20 cellular contexts compared by ENCODE assay signal in the genomic region with DNA sequence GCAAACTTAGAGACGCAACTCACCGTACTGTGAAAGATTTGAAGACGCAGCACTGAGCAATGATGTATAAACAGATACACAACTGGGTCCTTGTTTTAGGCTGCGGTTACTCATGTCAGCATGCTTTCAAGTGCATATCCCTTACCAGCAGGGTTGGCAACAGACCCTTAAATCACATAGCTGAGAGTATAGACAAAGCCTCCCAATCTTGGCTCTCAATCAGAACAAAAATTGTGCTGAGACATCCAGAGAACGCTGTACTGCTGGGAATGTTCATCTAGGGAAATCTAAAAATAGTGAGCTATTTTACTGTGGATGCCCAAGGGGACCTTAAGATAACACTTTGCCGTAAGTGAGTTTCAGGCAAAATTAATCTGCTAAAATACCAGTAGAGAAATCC.
DNase-seq lines count a peak whose midpoint lies in the region; ATAC-seq and TF ChIP-seq lines count a peak whose summit lies in the region.
"Had no signal": no experiment of that assay in that cellular context is flagged by ENCODE, and none has a peak within 500 bp of the region (broad histone marks: within the 10 kb centered on the region; RNA-seq: fewer than 3 reads in every experiment).

No MANE protein-coding gene starts in this region.

- H3K4me3 ChIP-seq in MG63 (no peak overlapping the region), ascending aorta (peak overlapping the region in 1 of 2 donors; percentile 47), esophagus muscularis mucosa (no peak overlapping the region)
- H3K4me3 ChIP-seq: Peyer's patch had no signal

- TF ChIP-seq POLR2A in esophagus muscularis mucosa (IDR thresholded peaks at IDR 0.05; ENCODE audit: low read depth), result no peak

- peaks cover 0 to 12% of the 10 kb centered on the region in 2 donors for H3K4me1 ChIP-seq in ascending aorta
- H3K4me1 ChIP-seq in esophagus muscularis mucosa, result peaks cover 0 to 6% (median 0%) of the 10 kb centered on the region in 4 donors
- H3K4me1 ChIP-seq: Peyer's patch had no signal

- no peak for TF ChIP-seq CTCF in ascending aorta (IDR thresholded peaks at IDR 0.05)
- no peak for TF ChIP-seq CTCF in esophagus muscularis mucosa (IDR thresholded peaks at IDR 0.05)

- ATAC-seq in sciatic nerve (peak; percentile 30), HG02759 (IDR thresholded peaks at IDR 0.05; ENCODE audit: unreplicated experiment) (no peak)
- ATAC-seq: HCT116 had no signal

- no peak for TF ChIP-seq EP300 in esophagus muscularis mucosa (IDR thresholded peaks at IDR 0.05)

- intact Hi-C loops in ascending aorta (cut with DNase I), result no loop called here
- intact Hi-C loops in esophagus muscularis mucosa (cut with DNase I), result no loop called here
- intact Hi-C loops in sciatic nerve (cut with DNase I), result no loop called here

- 50% methylated on average over 6 of the region's 6 CpGs for WGBS in esophagus muscularis mucosa

- H3K9me3 ChIP-seq in MG63 (no peaks in the 10 kb centered on the region), ascending aorta (no peaks in the 10 kb centered on the region), esophagus muscularis mucosa (no peaks in the 10 kb centered on the region)
- H3K9me3 ChIP-seq: Peyer's patch had no signal

- DNase-seq in MG63, result peak; percentile 43
- peak in 1 of 2 donors; percentile 65 for DNase-seq in ascending aorta (ENCODE audit: low spot score in 2 of 2)
- DNase-seq in esophagus muscularis mucosa (ENCODE audit: extremely low spot score), result peak; percentile 66
- DNase-seq in sciatic nerve (ENCODE audit: low spot score), result no peak
- no peak for DNase-seq in AG08395 (ENCODE audit: low spot score)
- no peak for DNase-seq in pons (ENCODE audit: low spot score)
- DNase-seq: CD4-positive, CD25-positive, alpha-beta regulatory T cell; EL; GF-D8; GOT3; KBM-7; NCI-H1694; NCI-H2081; NCI-H2171; NCI-H345; NCI-H524; NCI-H774; Peyer's patch had no signal

- H3K27me3 ChIP-seq in MG63, result no peaks in the 10 kb centered on the region
- H3K27me3 ChIP-seq in ascending aorta, result no peaks in the 10 kb centered on the region
- H3K27me3 ChIP-seq in esophagus muscularis mucosa, result no peaks in the 10 kb centered on the region
- H3K27me3 ChIP-seq: Peyer's patch had no signal

- H3K27ac ChIP-seq in ascending aorta (peak overlapping the region; percentile 41 to 74), esophagus muscularis mucosa (replicated peaks in 1 of 4) (no peak overlapping the region)
- H3K27ac ChIP-seq: Peyer's patch had no signal

- no peaks in the 10 kb centered on the region for H3K36me3 ChIP-seq in MG63
- H3K36me3 ChIP-seq in ascending aorta, result no peaks in the 10 kb centered on the region
- H3K36me3 ChIP-seq in esophagus muscularis mucosa, result no peaks in the 10 kb centered on the region
- H3K36me3 ChIP-seq: Peyer's patch had no signal

Comparison
In these comparisons a context has a peak if more than half of its experiments do, and no peak if none do; other contexts are left out.
1. DNase-seq: peak in MG63 (single experiment) and esophagus muscularis mucosa (single experiment); none in sciatic nerve (single experiment), AG08395 (single experiment) and pons (single experiment).
2. H3K27ac ChIP-seq: peak in ascending aorta (2 of 2); none in esophagus muscularis mucosa (0 of 4).